Comparison of ENCODE assay signal across 18 cellular contexts in the genomic region with DNA sequence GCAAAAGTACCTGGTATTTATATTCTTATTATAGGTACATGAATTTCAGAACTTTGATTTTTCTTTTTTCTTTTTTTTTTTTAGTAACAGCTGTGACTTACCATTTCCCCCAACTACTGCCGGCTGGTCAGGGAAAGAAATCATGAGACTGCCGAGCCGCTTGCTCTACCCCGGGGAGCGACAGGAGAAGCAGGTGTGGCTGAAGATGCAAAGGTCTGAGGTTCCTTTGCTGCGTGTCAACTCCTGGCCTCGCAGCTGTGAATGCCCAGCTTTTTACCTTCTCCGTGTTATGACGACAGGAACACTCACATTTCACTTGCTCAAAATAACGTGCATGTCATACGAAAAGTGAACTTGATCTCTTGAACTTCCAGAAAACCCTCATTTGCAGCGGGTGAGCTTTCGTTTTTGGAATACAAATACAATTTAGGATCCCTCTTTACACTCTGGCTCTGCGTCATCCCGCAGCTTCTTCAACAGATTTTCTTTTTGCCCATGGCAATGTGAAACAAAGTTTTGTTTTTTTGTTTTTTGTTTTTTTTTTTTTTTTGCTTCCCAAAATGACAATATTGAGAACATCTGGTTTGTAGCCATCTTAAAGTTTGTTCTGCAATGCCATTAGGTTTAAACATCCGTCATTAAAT.
DNase-seq lines count a peak whose midpoint lies in the region; ATAC-seq and TF ChIP-seq lines count a peak whose summit lies in the region.
"Had no signal": no experiment of that assay in that cellular context is flagged by ENCODE, and none has a peak within 500 bp of the region (broad histone marks: within the 10 kb centered on the region; RNA-seq: fewer than 3 reads in every experiment).

No MANE protein-coding gene starts in this region.

- in situ Hi-C loops in GM23248 (cut with MboI) (no loop called here), G401 (cut with HindIII; ENCODE audit: low sequenced_read_pairs) (no loop called here)

- H4K20me1 ChIP-seq in GM23248 (ENCODE audit: insufficient read depth) (no peaks in the 10 kb centered on the region), SU-DHL-6 (ENCODE audit: low read depth, low read length) (no peaks in the 10 kb centered on the region)

- peak; percentile 64 for ATAC-seq in mucosa of descending colon
- ATAC-seq: activated naive CD4-positive, alpha-beta T cell treated with anti-CD3 and anti-CD28 coated beads, Interleukin-2, amount 50 U/mL, for 72 hours; left lung had no signal

- H2AFZ ChIP-seq in GM23248, result no peak overlapping the region
- H2AFZ ChIP-seq in SU-DHL-6 (ENCODE audit: low read depth, low read length, severe bottlenecking), result peak overlapping the region; percentile 65

- H3K9me3 ChIP-seq in GM23248 (ENCODE audit: low read depth) (no peaks in the 10 kb centered on the region), SU-DHL-6 (ENCODE audit: insufficient read depth, low read length) (no peaks in the 10 kb centered on the region), mucosa of descending colon (no peaks in the 10 kb centered on the region)
- H3K9me3 ChIP-seq: left lung, right atrium auricular region had no signal

- H3K79me2 ChIP-seq in GM23248 (ENCODE audit: insufficient read depth), result no peaks in the 10 kb centered on the region
- no peaks in the 10 kb centered on the region for H3K79me2 ChIP-seq in SU-DHL-6 (ENCODE audit: insufficient read depth, low read length)

- 15 to 18% methylated on average over 16 of the region's 16 CpGs for WGBS in GM23248 (ENCODE audit: low coverage in 1 of 2, low lambda C conversion rate in 2 of 2, missing lambda C conversion rate in 2 of 2), 2 experiments

- H3K4me2 ChIP-seq in GM23248 (ENCODE audit: unreplicated experiment), result peak overlapping the region; percentile 82
- peak overlapping the region; percentile 43 for H3K4me2 ChIP-seq in SU-DHL-6 (ENCODE audit: low read depth, low read length, poor library complexity, severe bottlenecking)

- peaks cover 12% of the 10 kb centered on the region for H3K4me1 ChIP-seq in GM23248 (ENCODE audit: insufficient read depth)
- no peaks in the 10 kb centered on the region for H3K4me1 ChIP-seq in mucosa of descending colon (ENCODE audit: low read depth)
- H3K4me1 ChIP-seq: left lung, right atrium auricular region had no signal

- DNase-seq in AG10803 (ENCODE audit: low read depth) (peak; percentile 17), GM23248 (peak; percentile 40), mucosa of descending colon (peak in 2 of 3 donors; percentile 6 to 27), pons (ENCODE audit: low spot score) (no peak), foreskin melanocyte (no peak), NCI-H1048 (lab: John Stamatoyannopoulos, UW) (no peak), G401 (ENCODE audit: low spot score) (no peak)
- DNase-seq: activated CD4-positive, alpha-beta T cell treated with anti-CD3 and anti-CD28 coated beads, Interleukin-2, amount 50 U/mL, for 48 hours; activated T-cell treated with anti-CD3 and anti-CD28 coated beads, Interleukin-2, amount 50 U/mL, for 24 hours; COR-L47; GF-D8; left lung; NCI-H1930; stimulated activated CD4-positive, alpha-beta T cell treated with anti-CD3 and anti-CD28 coated beads, Interleukin-1b, Interleukin-23, amount 100 ng/mL, for 48 hours had no signal

- H3K27me3 ChIP-seq in GM23248 (replicated peaks; ENCODE audit: insufficient read depth) (peaks cover 23% of the 10 kb centered on the region), SU-DHL-6 (ENCODE audit: low read length) (no peaks in the 10 kb centered on the region)
- H3K27me3 ChIP-seq: right atrium auricular region had no signal

- TF ChIP-seq CTCF in AG10803 (conservative IDR thresholded peaks at IDR 0.05; ENCODE audit: low read length), result no peak
- no peak for TF ChIP-seq CTCF in SU-DHL-6 (IDR thresholded peaks at IDR 0.05; ENCODE audit: insufficient read depth, low read length, poor library complexity, severe bottlenecking)
- no peak for TF ChIP-seq CTCF in mucosa of descending colon (IDR thresholded peaks at IDR 0.05)

- H3F3A ChIP-seq in GM23248 (ENCODE audit: insufficient read depth), result no peaks in the 10 kb centered on the region
- no peaks in the 10 kb centered on the region for H3F3A ChIP-seq in SU-DHL-6 (ENCODE audit: insufficient read depth)

- H3K9ac ChIP-seq in GM23248 (no peak overlapping the region), SU-DHL-6 (ENCODE audit: low read length) (no peak overlapping the region)

- intact Hi-C loops in mucosa of descending colon (cut with DNase I, micrococcal nuclease), result no loop called here

- no peaks in the 10 kb centered on the region for H3K36me3 ChIP-seq in GM23248 (ENCODE audit: low read depth)
- H3K36me3 ChIP-seq in SU-DHL-6 (ENCODE audit: low read length), result no peaks in the 10 kb centered on the region
- H3K36me3 ChIP-seq in mucosa of descending colon (ENCODE audit: low read depth), result no peaks in the 10 kb centered on the region
- H3K36me3 ChIP-seq: left lung, right atrium auricular region had no signal

- peak overlapping the region; percentile 33 for H3K4me3 ChIP-seq in AG10803 (ENCODE audit: low read length)
- peak overlapping the region; percentile 52 for H3K4me3 ChIP-seq in GM23248
- H3K4me3 ChIP-seq in SU-DHL-6 (ENCODE audit: insufficient read depth, low read length, poor library complexity, severe bottlenecking), result no peak overlapping the region
- no peak overlapping the region for H3K4me3 ChIP-seq in mucosa of descending colon
- H3K4me3 ChIP-seq: GM12878, left lung, right atrium auricular region had no signal

- no peak overlapping the region for H3K27ac ChIP-seq in GM23248
- no peak overlapping the region for H3K27ac ChIP-seq in SU-DHL-6 (ENCODE audit: low read depth, low read length)
- H3K27ac ChIP-seq: left lung, right atrium auricular region had no signal

- H3K9me2 ChIP-seq in GM23248 (ENCODE audit: insufficient read depth), result no peaks in the 10 kb centered on the region
- no peaks in the 10 kb centered on the region for H3K9me2 ChIP-seq in SU-DHL-6 (replicated peaks; ENCODE audit: insufficient read depth, low read length)

Comparison
In these comparisons a context has a peak if more than half of its experiments do, and no peak if none do; other contexts are left out.
1. DNase-seq: peak in AG10803 (single experiment), GM23248 (single experiment) and mucosa of descending colon (2 of 3); none in pons (single experiment), foreskin melanocyte (single experiment), NCI-H1048 (single experiment) and G401 (single experiment).
2. H3K4me3 ChIP-seq: peak in AG10803 (single experiment) and GM23248 (single experiment); none in SU-DHL-6 (single experiment) and mucosa of descending colon (single experiment).